Comparison of ENCODE assay signal across 1 cellular context in genomic region chr6:7542065-7542877, GRCh38.
A peak's percentile ranks its signal among the peaks of the same experiment; 100 is the strongest.
TF ChIP-seq lines count a peak whose summit lies in the region.

No MANE protein-coding gene starts in this region.

TF ChIP-seq in HepG2, 621 proteins besides CTCF, POLR2A, EP300 and RAD21 (continued from another document and continues in another):
- TF ChIP-seq ZNF18 (CRISPR knock-in tag; IDR thresholded peaks at IDR 0.05; ENCODE audit: insufficient replicate concordance), result peak; percentile 6
- TF ChIP-seq SALL1 (CRISPR knock-in tag; IDR thresholded peaks at IDR 0.05), result no peak
- TF ChIP-seq ZNF639 (CRISPR knock-in tag; conservative IDR thresholded peaks at IDR 0.05), result no peak
- no peak for TF ChIP-seq ZFP36L1 (CRISPR knock-in tag; IDR thresholded peaks at IDR 0.05)
- TF ChIP-seq GTF2F1 (IDR thresholded peaks at IDR 0.05; ENCODE audit: low read length), result no peak
- no peak for TF ChIP-seq ZSCAN21 (CRISPR knock-in tag; IDR thresholded peaks at IDR 0.05; ENCODE audit: borderline replicate concordance)
- TF ChIP-seq ZNF101 (CRISPR knock-in tag; IDR thresholded peaks at IDR 0.05; ENCODE audit: borderline replicate concordance, low read depth), result no peak; the same call in 1 of the 2 replicates
- TF ChIP-seq JARID2 (CRISPR knock-in tag; IDR thresholded peaks at IDR 0.05; ENCODE audit: insufficient replicate concordance), result no peak
- TF ChIP-seq ZNF841 (CRISPR knock-in tag; IDR thresholded peaks at IDR 0.05; ENCODE audit: borderline replicate concordance), result no peak
- no peak for TF ChIP-seq POLR2AphosphoS2 (IDR thresholded peaks at IDR 0.05; ENCODE audit: low read depth, low read length)
- TF ChIP-seq ZNF33A (CRISPR knock-in tag; IDR thresholded peaks at IDR 0.05; ENCODE audit: borderline replicate concordance), result no peak
- TF ChIP-seq CSRNP2 (CRISPR knock-in tag; conservative IDR thresholded peaks at IDR 0.05; ENCODE audit: low read depth), result no peak
- no peak for TF ChIP-seq ZNF891 (CRISPR knock-in tag; IDR thresholded peaks at IDR 0.05)
- no peak for TF ChIP-seq ADNP (CRISPR knock-in tag; IDR thresholded peaks at IDR 0.05)
- TF ChIP-seq ZBTB4 (CRISPR knock-in tag; IDR thresholded peaks at IDR 0.05; ENCODE audit: borderline replicate concordance), result no peak
- TF ChIP-seq ZNF224 (CRISPR knock-in tag; IDR thresholded peaks at IDR 0.05), result no peak
- TF ChIP-seq ZNF766 (CRISPR knock-in tag; IDR thresholded peaks at IDR 0.05; ENCODE audit: borderline replicate concordance), result 0 out of 2 replicates have a peak, but pooled peaks have one; percentile 15
- TF ChIP-seq ZBTB46 (CRISPR knock-in tag; IDR thresholded peaks at IDR 0.05; ENCODE audit: borderline replicate concordance), result no peak; the same call in 1 of the 2 replicates
- TF ChIP-seq POLR2AphosphoS5 (IDR thresholded peaks at IDR 0.05; ENCODE audit: low read depth, low read length), result no peak; the same call in 1 of the 2 replicates
- TF ChIP-seq MXD1 (CRISPR knock-in tag; IDR thresholded peaks at IDR 0.05), result peak; percentile 54; the same call in 1 of the 2 replicates
- no peak for TF ChIP-seq SRSF1 (optimal IDR thresholded peaks at IDR 0.05; ENCODE audit: low read depth, low read length)
- TF ChIP-seq ZNF276 (CRISPR knock-in tag; IDR thresholded peaks at IDR 0.05; ENCODE audit: low read depth), result no peak
- no peak for TF ChIP-seq NFAT5 (CRISPR knock-in tag; IDR thresholded peaks at IDR 0.05)
- TF ChIP-seq STAG1 (CRISPR knock-in tag; IDR thresholded peaks at IDR 0.05), result no peak
- no peak for TF ChIP-seq MATR3 (CRISPR knock-in tag; IDR thresholded peaks at IDR 0.05)
- 0 out of 2 replicates have a peak, but pooled peaks have one; percentile 9 for TF ChIP-seq PAX8 (CRISPR knock-in tag; IDR thresholded peaks at IDR 0.05; ENCODE audit: borderline replicate concordance)
- TF ChIP-seq SNAPC5 (CRISPR knock-in tag; IDR thresholded peaks at IDR 0.05; ENCODE audit: borderline replicate concordance), result no peak; the same call in 1 of the 2 replicates
- TF ChIP-seq POGK (CRISPR knock-in tag; conservative IDR thresholded peaks at IDR 0.05), result no peak; the same call in 1 of the 2 replicates
- TF ChIP-seq REL (CRISPR knock-in tag; conservative IDR thresholded peaks at IDR 0.05), result 0 out of 2 replicates have a peak, but pooled peaks have one; percentile 79
- TF ChIP-seq TBP (CRISPR knock-in tag; IDR thresholded peaks at IDR 0.05), result no peak
- TF ChIP-seq SRSF9 (IDR thresholded peaks at IDR 0.05; ENCODE audit: borderline replicate concordance, insufficient read depth, low read depth, low read length, poor library complexity, severe bottlenecking), result no peak
- no peak for TF ChIP-seq NR2F1 (CRISPR knock-in tag; IDR thresholded peaks at IDR 0.05)
- TF ChIP-seq CAMTA2 (CRISPR knock-in tag; IDR thresholded peaks at IDR 0.05; ENCODE audit: borderline replicate concordance), result no peak
- peak; percentile 96 for TF ChIP-seq ZNF780A (CRISPR knock-in tag; IDR thresholded peaks at IDR 0.05)
- TF ChIP-seq ZNF260 (CRISPR knock-in tag; IDR thresholded peaks at IDR 0.05; ENCODE audit: borderline replicate concordance, low read depth), result no peak
- no peak for TF ChIP-seq ZNF468 (CRISPR knock-in tag; IDR thresholded peaks at IDR 0.05)
- peak; percentile 26; the same call in 1 of the 2 replicates for TF ChIP-seq GABPB1 (CRISPR knock-in tag; IDR thresholded peaks at IDR 0.05)
